11 cellular contexts compared by ENCODE assay signal in genomic region chr9:35687972-35688557, GRCh38. TPM values are rescaled to one million over a fixed set of nuclear protein-coding genes. Genes with fewer than 3 reads are reported as not detected.
A peak's percentile ranks its signal among the peaks of the same experiment; 100 is the strongest.
DNase-seq lines count a peak whose midpoint lies in the region; ATAC-seq and TF ChIP-seq lines count a peak whose summit lies in the region.
"Had no signal": no experiment of that assay in that cellular context is flagged by ENCODE, and none has a peak within 500 bp of the region (broad histone marks: within the 10 kb centered on the region; RNA-seq: fewer than 3 reads in every experiment).

No MANE protein-coding gene starts in this region.

- H3K9ac ChIP-seq in iPS-20b (ENCODE audit: low read depth, low read length) = peak overlapping the region; percentile 94; the same call in 1 of the 2 replicates

- H3K4me3 Mint-ChIP-seq in HFFc6 (peak overlapping the region; percentile 100), immature natural killer cell (peak overlapping the region in 2 of 5 donors; percentile 33 to 47)
- peak overlapping the region; percentile 78 for H3K4me3 Mint-ChIP-seq in stimulated activated effector memory CD8-positive, alpha-beta T cell treated with anti-CD3 and anti-CD28 coated beads, Interleukin-12 subunit alpha, Interleukin-12 subunit beta, amount 100 ng/mL, for 72 hours
- H3K4me3 Mint-ChIP-seq in activated CD4-positive, alpha-beta T cell treated with anti-CD3 and anti-CD28 coated beads, Interleukin-2, amount 10 ng/mL, durations not matched to agents 24 days and 14 days = no peak overlapping the region

- TF ChIP-seq CTCF in HFFc6 (IDR thresholded peaks at IDR 0.05) (no peak), breast epithelium (IDR thresholded peaks at IDR 0.05) (no peak)

- peak overlapping the region; percentile 55 to 81 (median 68) for H3K4me3 ChIP-seq in breast epithelium
- peak overlapping the region; percentile 87 for H3K4me3 ChIP-seq in iPS-20b (ENCODE audit: low read length)

- H3K36me3 ChIP-seq in breast epithelium = no peaks in the 10 kb centered on the region
- H3K36me3 ChIP-seq in iPS-20b (ENCODE audit: insufficient read depth, low read depth, low read length) = peaks cover 61% of the 10 kb centered on the region

- H3K9me3 ChIP-seq in breast epithelium (no peaks in the 10 kb centered on the region), iPS-20b (ENCODE audit: insufficient read depth, low read depth, low read length) (no peaks in the 10 kb centered on the region)

- H3K27ac Mint-ChIP-seq in HFFc6 (peak overlapping the region; percentile 97), immature natural killer cell (no peak overlapping the region)
- peak overlapping the region; percentile 26 for H3K27ac Mint-ChIP-seq in stimulated activated effector memory CD8-positive, alpha-beta T cell treated with anti-CD3 and anti-CD28 coated beads, Interleukin-12 subunit alpha, Interleukin-12 subunit beta, amount 100 ng/mL, for 72 hours
- no peak overlapping the region for H3K27ac Mint-ChIP-seq in activated CD4-positive, alpha-beta T cell treated with anti-CD3 and anti-CD28 coated beads, Interleukin-2, amount 10 ng/mL, durations not matched to agents 24 days and 14 days
- H3K27ac Mint-ChIP-seq: activated naive CD8-positive, alpha-beta T cell treated with anti-CD3 and anti-CD28 coated beads, Interleukin-2, amount 50 U/mL, for 24 hours had no signal

- H3K27me3 Mint-ChIP-seq in HFFc6 (ENCODE audit: insufficient read depth) = peaks cover 32% of the 10 kb centered on the region
- H3K27me3 Mint-ChIP-seq in activated CD4-positive, alpha-beta T cell treated with anti-CD3 and anti-CD28 coated beads, Interleukin-2, amount 10 ng/mL, durations not matched to agents 24 days and 14 days = no peaks in the 10 kb centered on the region
- peaks cover 2 to 4% (median 3%) of the 10 kb centered on the region in 3 donors for H3K27me3 Mint-ChIP-seq in immature natural killer cell (ENCODE audit: low read depth in 3 of 3)
- H3K27me3 Mint-ChIP-seq: activated B cell treated with CpG ODN at 0.5 μM for 24 hours; activated naive CD8-positive, alpha-beta T cell treated with anti-CD3 and anti-CD28 coated beads, Interleukin-2, amount 50 U/mL, for 24 hours had no signal

- DNase-seq in HFFc6 = no peak
- DNase-seq in breast epithelium (ENCODE audit: low spot score in 2 of 2) = no peak
- DNase-seq in stimulated activated effector memory CD8-positive, alpha-beta T cell treated with anti-CD3 and anti-CD28 coated beads, Interleukin-12 subunit alpha, Interleukin-12 subunit beta, amount 100 ng/mL, for 72 hours (ENCODE audit: low spot score in 2 of 2) = no peak
- no peak for DNase-seq in activated CD4-positive, alpha-beta T cell treated with anti-CD3 and anti-CD28 coated beads, Interleukin-2, amount 10 ng/mL, durations not matched to agents 24 days and 14 days
- DNase-seq in NCI-H69 (lab: John Stamatoyannopoulos, UW) = no peak
- no peak for DNase-seq in immature natural killer cell
- DNase-seq: activated B cell treated with CpG ODN at 0.5 μM for 24 hours; activated naive CD8-positive, alpha-beta T cell treated with anti-CD3 and anti-CD28 coated beads, Interleukin-2, amount 50 U/mL, for 24 hours; DND-41 had no signal

- H3K27me3 ChIP-seq in breast epithelium (no peaks in the 10 kb centered on the region), iPS-20b (ENCODE audit: insufficient read depth, low read length) (no peaks in the 10 kb centered on the region)

- peaks cover 67% of the 10 kb centered on the region for H3K4me1 Mint-ChIP-seq in HFFc6 (ENCODE audit: low read depth)
- H3K4me1 Mint-ChIP-seq in stimulated activated effector memory CD8-positive, alpha-beta T cell treated with anti-CD3 and anti-CD28 coated beads, Interleukin-12 subunit alpha, Interleukin-12 subunit beta, amount 100 ng/mL, for 72 hours = peaks cover 37% of the 10 kb centered on the region
- peaks cover 21% of the 10 kb centered on the region for H3K4me1 Mint-ChIP-seq in activated CD4-positive, alpha-beta T cell treated with anti-CD3 and anti-CD28 coated beads, Interleukin-2, amount 10 ng/mL, durations not matched to agents 24 days and 14 days
- peaks cover 13 to 19% of the 10 kb centered on the region in 2 donors for H3K4me1 Mint-ChIP-seq in immature natural killer cell

- H3K27ac ChIP-seq in breast epithelium (peak overlapping the region; percentile 92 to 94), iPS-20b (ENCODE audit: low read length) (no peak overlapping the region)

- H3K36me3 Mint-ChIP-seq in HFFc6 (ENCODE audit: low read depth) = peaks cover 54% of the 10 kb centered on the region
- peaks cover 8% of the 10 kb centered on the region for H3K36me3 Mint-ChIP-seq in stimulated activated effector memory CD8-positive, alpha-beta T cell treated with anti-CD3 and anti-CD28 coated beads, Interleukin-12 subunit alpha, Interleukin-12 subunit beta, amount 100 ng/mL, for 72 hours
- H3K36me3 Mint-ChIP-seq in activated CD4-positive, alpha-beta T cell treated with anti-CD3 and anti-CD28 coated beads, Interleukin-2, amount 10 ng/mL, durations not matched to agents 24 days and 14 days (ENCODE audit: low read depth) = no peaks in the 10 kb centered on the region
- H3K36me3 Mint-ChIP-seq in immature natural killer cell = no peaks in the 10 kb centered on the region

- no peak for ATAC-seq in stimulated activated effector memory CD8-positive, alpha-beta T cell treated with anti-CD3 and anti-CD28 coated beads, Interleukin-12 subunit alpha, Interleukin-12 subunit beta, amount 100 ng/mL, for 72 hours
- no peak for ATAC-seq in GM18498 (IDR thresholded peaks at IDR 0.05; ENCODE audit: unreplicated experiment)

- intact Hi-C loops in breast epithelium (cut with DNase I; ENCODE audit: low total_unique reads) = no loop called here
- intact Hi-C loops in activated CD4-positive, alpha-beta T cell treated with anti-CD3 and anti-CD28 coated beads, Interleukin-2, amount 10 ng/mL, durations not matched to agents 24 days and 14 days (cut with micrococcal nuclease) = loop anchor here (2.0 kb wide), 1 partner anchor 41 kb away; no protein-coding TSS in a partner anchor

- peaks cover 0 to 3% of the 10 kb centered on the region in 2 donors for H3K4me1 ChIP-seq in breast epithelium
- peaks cover 11% of the 10 kb centered on the region for H3K4me1 ChIP-seq in iPS-20b (ENCODE audit: insufficient read depth, low read length)

- H3K9me3 Mint-ChIP-seq in HFFc6 (no peaks in the 10 kb centered on the region), immature natural killer cell (no peaks in the 10 kb centered on the region)
- H3K9me3 Mint-ChIP-seq in stimulated activated effector memory CD8-positive, alpha-beta T cell treated with anti-CD3 and anti-CD28 coated beads, Interleukin-12 subunit alpha, Interleukin-12 subunit beta, amount 100 ng/mL, for 72 hours = no peaks in the 10 kb centered on the region
- no peaks in the 10 kb centered on the region for H3K9me3 Mint-ChIP-seq in activated CD4-positive, alpha-beta T cell treated with anti-CD3 and anti-CD28 coated beads, Interleukin-2, amount 10 ng/mL, durations not matched to agents 24 days and 14 days
- H3K9me3 Mint-ChIP-seq: activated B cell treated with CpG ODN at 0.5 μM for 24 hours; activated naive CD8-positive, alpha-beta T cell treated with anti-CD3 and anti-CD28 coated beads, Interleukin-2, amount 50 U/mL, for 24 hours had no signal

- TF ChIP-seq POLR2A in breast epithelium (IDR thresholded peaks at IDR 0.05) = no peak

RNA-seq across cellular contexts. Expression of gene TPM2, which starts 1.7 kb away (rescaled TPM):
- total RNA-seq in HFFc6 (2021; fragmentation: NEBNext Ultra II Directional; extraction: Animal tissue kit (Norgen Biotek cat#: 25700)) = 1,000 to 10,000 TPM; 1,810 to 3,557 (median 2,546) TPM
- total RNA-seq in breast epithelium = 100 to 1,000 TPM; 143 to 402 (median 258) TPM
- 3.6 and 3.8 TPM in 2 replicates for total RNA-seq in activated CD4-positive, alpha-beta T cell treated with anti-CD3 and anti-CD28 coated beads, Interleukin-2, amount 10 ng/mL, durations not matched to agents 24 days and 14 days
- polyA plus RNA-seq in immature natural killer cell = under 1 TPM in 1 of 3 donors, not detected in 2; 0.28 TPM

RNA-seq across cellular contexts. Expression of gene CA9, which starts 14.3 kb away (rescaled TPM):
- total RNA-seq in HFFc6 (2021; fragmentation: NEBNext Ultra II Directional; extraction: Animal tissue kit (Norgen Biotek cat#: 25700)) = under 1 TPM in 1 of 6 experiments, not detected in 5; 0.28 TPM
- 1 to 10 TPM in 1 of 3 donors, under 1 TPM in 1, not detected in 1; 0.16 to 5.0 TPM for total RNA-seq in breast epithelium
- 0.52 and 0.82 TPM in 2 replicates for total RNA-seq in activated CD4-positive, alpha-beta T cell treated with anti-CD3 and anti-CD28 coated beads, Interleukin-2, amount 10 ng/mL, durations not matched to agents 24 days and 14 days
- polyA plus RNA-seq in immature natural killer cell = not detected
- total RNA-seq: activated B cell treated with CpG ODN at 0.5 μM for 24 hours had no signal

RNA-seq across cellular contexts. Expression of gene ARHGEF39, which starts 23.1 kb away (rescaled TPM):
- 1 to 10 TPM; 1.7 to 4.4 (median 2.6) TPM for total RNA-seq in HFFc6 (2021; fragmentation: NEBNext Ultra II Directional; extraction: Animal tissue kit (Norgen Biotek cat#: 25700))
- 1 to 10 TPM in 1 of 3 donors, under 1 TPM in 2; 0.59 to 1.6 (median 0.80) TPM for total RNA-seq in breast epithelium
- 9.9 and 10.8 TPM in 2 replicates for total RNA-seq in activated CD4-positive, alpha-beta T cell treated with anti-CD3 and anti-CD28 coated beads, Interleukin-2, amount 10 ng/mL, durations not matched to agents 24 days and 14 days
- polyA plus RNA-seq in immature natural killer cell = 1 to 10 TPM in 2 of 3 donors, under 1 TPM in 1; 0.92 to 1.9 (median 1.1) TPM

RNA-seq across cellular contexts. Expression of gene CCDC107, which starts 30.0 kb away (rescaled TPM):
- 10 to 100 TPM; 22.5 to 29.8 (median 24.6) TPM for total RNA-seq in HFFc6 (2021; fragmentation: NEBNext Ultra II Directional; extraction: Animal tissue kit (Norgen Biotek cat#: 25700))
- total RNA-seq in breast epithelium = 100 to 1,000 TPM in 1 of 3 donors, 10 to 100 TPM in 2; 18.3 to 102 (median 35.4) TPM
- total RNA-seq in activated CD4-positive, alpha-beta T cell treated with anti-CD3 and anti-CD28 coated beads, Interleukin-2, amount 10 ng/mL, durations not matched to agents 24 days and 14 days = 20.8 and 21.8 TPM in 2 replicates
- polyA plus RNA-seq in immature natural killer cell = 100 to 1,000 TPM; 101 to 106 (median 103) TPM

RNA-seq across cellular contexts. Expression of gene RMRP, which starts 30.2 kb away (rescaled TPM):
- over 10,000 TPM in 5 of 6 experiments, 1,000 to 10,000 TPM in 1; 9,197 to 39,404 (median 23,537) TPM for total RNA-seq in HFFc6 (2021; fragmentation: NEBNext Ultra II Directional; extraction: Animal tissue kit (Norgen Biotek cat#: 25700))
- 1,000 to 10,000 TPM; 1,664 to 2,064 (median 2,058) TPM for total RNA-seq in breast epithelium
- 5,949 and 6,301 TPM in 2 replicates for total RNA-seq in activated CD4-positive, alpha-beta T cell treated with anti-CD3 and anti-CD28 coated beads, Interleukin-2, amount 10 ng/mL, durations not matched to agents 24 days and 14 days
- 10 to 100 TPM in 1 of 3 donors, not detected in 2; 23.0 TPM for polyA plus RNA-seq in immature natural killer cell

Comparison
In these comparisons a context has a peak if more than half of its experiments do, and no peak if none do; other contexts are left out.
1. H3K27ac Mint-ChIP-seq: peak in HFFc6 (single experiment) and stimulated activated effector memory CD8-positive, alpha-beta T cell treated with anti-CD3 and anti-CD28 coated beads, Interleukin-12 subunit alpha, Interleukin-12 subunit beta, amount 100 ng/mL, for 72 hours (single experiment); none in activated CD4-positive, alpha-beta T cell treated with anti-CD3 and anti-CD28 coated beads, Interleukin-2, amount 10 ng/mL, durations not matched to agents 24 days and 14 days (single experiment) and immature natural killer cell (0 of 6).
2. RNA of gene TPM2, which starts 1.7 kb away (total RNA-seq): 1,810 to 3,557 TPM in HFFc6 and 143 to 402 TPM in breast epithelium; 3.6 to 3.8 TPM in activated CD4-positive, alpha-beta T cell treated with anti-CD3 and anti-CD28 coated beads, Interleukin-2, amount 10 ng/mL, durations not matched to agents 24 days and 14 days; every median in the first group is over 10 times any median in the second.